In genomic region chr9:68648971-68649370, GRCh38 we compare ENCODE assay signal across 28 cellular contexts. TPM values are rescaled to one million over a fixed set of nuclear protein-coding genes. Genes with fewer than 3 reads are reported as not detected.
DNase-seq lines count a peak whose midpoint lies in the region; ATAC-seq, FAIRE-seq and TF ChIP-seq lines count a peak whose summit lies in the region.
"Had no signal": no experiment of that assay in that cellular context is flagged by ENCODE, and none has a peak within 500 bp of the region (broad histone marks: within the 10 kb centered on the region; RNA-seq: fewer than 3 reads in every experiment).

No MANE protein-coding gene starts in this region.

- no peak for TF ChIP-seq EP300 in GM12878 (IDR thresholded peaks at IDR 0.05; ENCODE audit: borderline replicate concordance in 1 of 2, control insufficient read depth in 1 of 2, low read depth in 2 of 2, low read length in 2 of 2)

- TF ChIP-seq RAD21 in GM12878 (IDR thresholded peaks at IDR 0.05; ENCODE audit: insufficient read depth, low read depth, low read length) = no peak

- no peak for TF ChIP-seq POLR2A in GM12878 (IDR thresholded peaks at IDR 0.05; ENCODE audit: low read depth, low read length)
- TF ChIP-seq POLR2A in right lobe of liver (IDR thresholded peaks at IDR 0.05) = no peak

- H3K9ac ChIP-seq in GM12878 (ENCODE audit: control insufficient read depth, insufficient read depth, low read length) = no peak overlapping the region
- H3K9ac ChIP-seq: SK-N-SH had no signal

- H3K9me3 ChIP-seq in GM12878 (replicated peaks; ENCODE audit: control insufficient read depth, insufficient read depth, low read length) = no peaks in the 10 kb centered on the region
- H3K9me3 ChIP-seq in right lobe of liver = no peaks in the 10 kb centered on the region
- no peaks in the 10 kb centered on the region for H3K9me3 ChIP-seq in CD8-positive, alpha-beta memory T cell (ENCODE audit: low read length)
- H3K9me3 ChIP-seq: left lung, ovary, SK-N-SH, upper lobe of left lung had no signal

- CTCF ChIA-PET in GM12878 (lab: Yijun Ruan, JAX) = interaction anchor here (0.9 to 3.2 kb wide), 2 partner anchors 9 to 130 kb away, joined by 3 to 11 read pairs; no protein-coding TSS in a partner anchor
- CTCF ChIA-PET in CD8-positive, alpha-beta memory T cell (lab: Charles Lee) = no interaction called here

- FAIRE-seq in GM12878 (lab: Jason Lieb, UNC) = no peak
- FAIRE-seq: D721Med had no signal

- in situ Hi-C loops in GM12878 (cut with MboI) = loop anchor here (25.0 kb wide), 2 partner anchors 112 to 1763 kb away; partner anchors contain the start of genes KLF9 and TMEM252

- WGBS in GM12878 (ENCODE audit: insufficient coverage, insufficient replicate concordance, low lambda C conversion rate, missing lambda C conversion rate) = 69% methylated on average over 1 of the region's 1 CpG
- no CpG with 5 or more reads among the region's 1 CpG for WGBS in right lobe of liver (ENCODE audit: insufficient coverage, low coverage, low lambda C conversion rate, missing lambda C conversion rate)

- peak; percentile 36 for ATAC-seq in GM19397 (IDR thresholded peaks at IDR 0.05; ENCODE audit: unreplicated experiment)
- ATAC-seq in HG03354 (IDR thresholded peaks at IDR 0.05; ENCODE audit: poor library complexity, severe bottlenecking, unreplicated experiment) = peak; percentile 40
- ATAC-seq in GM12878 = peak; percentile 25
- no peak for ATAC-seq in GM21529 (IDR thresholded peaks at IDR 0.05; ENCODE audit: unreplicated experiment)
- no peak for ATAC-seq in right lobe of liver
- ATAC-seq in effector memory CD8-positive, alpha-beta T cell (replicated peaks) = no peak
- ATAC-seq: foreskin keratinocyte, HCT116, left lung, right cardiac atrium had no signal

- intact Hi-C loops in GM12878 (cut with micrococcal nuclease; ENCODE audit: unreplicated experiment) (loop anchor here (10.0 kb wide), 1 partner anchor 526 kb away; the partner anchor contains the start of gene TJP2), right lobe of liver (cut with DNase I) (no loop called here)

- H4K20me1 ChIP-seq in GM12878 (ENCODE audit: control insufficient read depth, insufficient read depth) = no peaks in the 10 kb centered on the region

- H3K4me1 Mint-ChIP-seq in CD8-positive, alpha-beta memory T cell = no peaks in the 10 kb centered on the region
- H3K4me1 Mint-ChIP-seq in effector memory CD8-positive, alpha-beta T cell (ENCODE audit: low read depth in 2 of 2) = no peaks in the 10 kb centered on the region
- H3K4me1 Mint-ChIP-seq: brain had no signal

- no peak for TF ChIP-seq CTCF in GM12865 (IDR thresholded peaks at IDR 0.05; ENCODE audit: insufficient read depth, low read depth, low read length, missing control alignments)
- TF ChIP-seq CTCF in GM12878 (IDR thresholded peaks at IDR 0.05 in 2 of 3, conservative IDR thresholded peaks at IDR 0.05 in 1 of 3; ENCODE audit: control insufficient read depth in 2 of 3, extremely low read depth in 1 of 3, insufficient read depth in 1 of 3, low read depth in 3 of 3, low read length in 3 of 3) = no peak
- TF ChIP-seq CTCF in right lobe of liver (IDR thresholded peaks at IDR 0.05) = no peak

- SMC1A ChIA-PET in GM12878 (lab: Charles Lee; ENCODE audit: uncharacterized antibody, unreplicated experiment) = interaction anchor here (1.2 to 3.2 kb wide), 2 partner anchors 9 to 14 kb away, joined by 4 to 21 read pairs; no protein-coding TSS in a partner anchor

- no peak overlapping the region for H3K4me3 ChIP-seq in GM12865 (ENCODE audit: low read depth, low read length)
- H3K4me3 ChIP-seq in GM12878 = no peak overlapping the region
- H3K4me3 ChIP-seq in right lobe of liver = no peak overlapping the region
- H3K4me3 ChIP-seq in CD8-positive, alpha-beta memory T cell (ENCODE audit: low read length) = no peak overlapping the region
- H3K4me3 ChIP-seq: left lung, ovary, upper lobe of left lung had no signal

- RAD21 ChIA-PET in GM12878 (lab: Charles Lee; ENCODE audit: unreplicated experiment) = interaction anchor here (1.1 to 1.2 kb wide), 2 partner anchors 8 to 37 kb away, joined by 4 to 5 read pairs; no protein-coding TSS in a partner anchor

- H3K79me2 ChIP-seq in GM12878 (ENCODE audit: control insufficient read depth, insufficient read depth, low read length) = no peaks in the 10 kb centered on the region

- H3K27ac ChIP-seq in GM12878 (ENCODE audit: control insufficient read depth, insufficient read depth) (no peak overlapping the region), right lobe of liver (no peak overlapping the region)
- no peak overlapping the region for H3K27ac ChIP-seq in CD8-positive, alpha-beta memory T cell (ENCODE audit: low read depth, low read length)
- H3K27ac ChIP-seq: foreskin keratinocyte, left lung, ovary, upper lobe of left lung, WERI-Rb-1 had no signal

- peak; percentile 55 for DNase-seq in GM12865 (ENCODE audit: low read depth)
- DNase-seq in GM12878 (ENCODE audit: low read depth, low spot score) = no peak
- no peak for DNase-seq in right lobe of liver
- no peak for DNase-seq in CD8-positive, alpha-beta memory T cell
- DNase-seq in effector memory CD8-positive, alpha-beta T cell = no peak
- DNase-seq: ACHN; activated CD8-positive, alpha-beta memory T cell treated with anti-CD3 and anti-CD28 coated beads, Interleukin-2, amount 50 U/mL, for 48 hours; activated gamma-delta T cell treated with Interleukin-2 at 50 U/mL for 16 hours; C1 segment of cervical spinal cord; effector CD4-positive, alpha-beta T cell; foreskin keratinocyte; left lung; NCI-H2107; NCI-H524 treated with DMSO at 0.1 percent for 48 hours; ovary; right cardiac atrium; SK-N-SH; upper lobe of left lung; WERI-Rb-1 had no signal

- H3K36me3 ChIP-seq in GM12878 (ENCODE audit: control insufficient read depth in 2 of 2, insufficient read depth in 2 of 2, low read length in 1 of 2) (no peaks in the 10 kb centered on the region), right lobe of liver (no peaks in the 10 kb centered on the region)
- H3K36me3 ChIP-seq in CD8-positive, alpha-beta memory T cell (ENCODE audit: insufficient read depth, low read length) = no peaks in the 10 kb centered on the region
- H3K36me3 ChIP-seq: left lung, ovary, upper lobe of left lung, WERI-Rb-1 had no signal

- no TSS peak for BruUV-seq in GM12878 (replicated peaks; lab: Mats Ljungman, UMichigan)

- H3K4me3 Mint-ChIP-seq in CD8-positive, alpha-beta memory T cell = no peak overlapping the region
- H3K4me3 Mint-ChIP-seq in effector memory CD8-positive, alpha-beta T cell = no peak overlapping the region
- H3K4me3 Mint-ChIP-seq: brain; natural killer cell treated with Interleukin-12 subunit alpha and Interleukin-12 subunit beta and Interleukin-15 and Interleukin-18, amount 100 ng/mL, for 72 hours; T-helper 2 cell treated with Interferon-gamma antibody and Interleukin-4, amounts not matched to agents 5 μg/mL and 100 μg/mL, for 36 hours had no signal

- peak overlapping the region; percentile 30 for H2AFZ ChIP-seq in GM12878 (ENCODE audit: control insufficient read depth, low read depth, low read length)

- POLR2A ChIA-PET in GM12878 (lab: Charles Lee) = interaction anchor here (1.1 to 1.3 kb wide), 2 partner anchors 12 to 58 kb away, joined by 3 read pairs; no protein-coding TSS in a partner anchor
- POLR2A ChIA-PET in CD8-positive, alpha-beta memory T cell (lab: Charles Lee) = no interaction called here

- no peak overlapping the region for H3K27ac Mint-ChIP-seq in CD8-positive, alpha-beta memory T cell
- H3K27ac Mint-ChIP-seq in effector memory CD8-positive, alpha-beta T cell = no peak overlapping the region
- H3K27ac Mint-ChIP-seq: brain; natural killer cell treated with Interleukin-12 subunit alpha and Interleukin-12 subunit beta and Interleukin-15 and Interleukin-18, amount 100 ng/mL, for 72 hours; T-helper 2 cell treated with Interferon-gamma antibody and Interleukin-4, amounts not matched to agents 5 μg/mL and 100 μg/mL, for 36 hours had no signal

- H3K27me3 ChIP-seq in GM12878 (replicated peaks in 1 of 2; ENCODE audit: control insufficient read depth in 2 of 2, insufficient read depth in 2 of 2, low read length in 1 of 2) (no peaks in the 10 kb centered on the region), right lobe of liver (no peaks in the 10 kb centered on the region)
- H3K27me3 ChIP-seq in CD8-positive, alpha-beta memory T cell (ENCODE audit: insufficient read depth, low read length, poor library complexity, severe bottlenecking) = no peaks in the 10 kb centered on the region
- H3K27me3 ChIP-seq: foreskin keratinocyte, left lung, ovary, upper lobe of left lung had no signal

- H3K4me2 ChIP-seq in GM12878 (ENCODE audit: control insufficient read depth, insufficient read depth) = no peak overlapping the region
- H3K4me2 ChIP-seq: SK-N-SH had no signal

- H3K9me3 Mint-ChIP-seq in CD8-positive, alpha-beta memory T cell = peaks cover 0 to 2% (median 0%) of the 10 kb centered on the region in 5 donors
- H3K9me3 Mint-ChIP-seq in effector memory CD8-positive, alpha-beta T cell = no peaks in the 10 kb centered on the region
- H3K9me3 Mint-ChIP-seq: natural killer cell treated with Interleukin-12 subunit alpha and Interleukin-12 subunit beta and Interleukin-15 and Interleukin-18, amount 100 ng/mL, for 72 hours; T-helper 2 cell treated with Interferon-gamma antibody and Interleukin-4, amounts not matched to agents 5 μg/mL and 100 μg/mL, for 36 hours had no signal

- H3K4me1 ChIP-seq in GM12878 (ENCODE audit: control insufficient read depth, insufficient read depth, low read length) = peaks cover 32% of the 10 kb centered on the region
- no peaks in the 10 kb centered on the region for H3K4me1 ChIP-seq in right lobe of liver
- no peaks in the 10 kb centered on the region for H3K4me1 ChIP-seq in CD8-positive, alpha-beta memory T cell (ENCODE audit: insufficient read depth, low read length)
- H3K4me1 ChIP-seq: foreskin keratinocyte, left lung, upper lobe of left lung had no signal

- H3K27me3 Mint-ChIP-seq in CD8-positive, alpha-beta memory T cell = peaks cover 6 to 46% of the 10 kb centered on the region in 2 donors
- peaks cover 34 to 41% of the 10 kb centered on the region in 2 donors for H3K27me3 Mint-ChIP-seq in effector memory CD8-positive, alpha-beta T cell

- H3K36me3 Mint-ChIP-seq in CD8-positive, alpha-beta memory T cell = no peaks in the 10 kb centered on the region
- H3K36me3 Mint-ChIP-seq in effector memory CD8-positive, alpha-beta T cell (ENCODE audit: insufficient read depth) = no peaks in the 10 kb centered on the region
- H3K36me3 Mint-ChIP-seq: brain; natural killer cell treated with Interleukin-12 subunit alpha and Interleukin-12 subunit beta and Interleukin-15 and Interleukin-18, amount 100 ng/mL, for 72 hours had no signal

RNA-seq across cellular contexts. Expression of gene PIP5K1B, which starts 56.1 kb away (rescaled TPM):
- total RNA-seq in GM12878 (2013; cell fraction: nucleolus; rRNA removed) = 58.8 and 60.2 TPM in 2 replicates
- total RNA-seq in GM12878 (2014; rRNA removed) (10.2 and 10.4 TPM in 2 replicates), GM12878 (2014; rRNA removed; fragmentation: Illumina TruSeq; extraction: Trizol) (12.5 and 13.5 TPM in 2 replicates), GM12878 (2021) (14.5 and 16.2 TPM in 2 replicates), right lobe of liver (under 1 TPM in 2 of 6 experiments, not detected in 4; 0.27 to 0.71 TPM)
- 6.0 TPM for polyA plus RNA-seq in GM12878 (2011; ENCODE audit: low read depth)
- polyA plus RNA-seq in GM12878 (2011; rRNA removed) (16.3 and 18.2 TPM in 2 replicates), GM12878 (2014; fragmentation: Illumina TruSeq; extraction: Trizol) (15.1 and 19.9 TPM in 2 replicates), GM12878 (2014; fragmentation: Nextera tagmentation; extraction: Ambion mirVana) (10 to 100 TPM in 1 of 2 experiments, 1 to 10 TPM in 1; 6.8 to 10.9 TPM), GM12878 (2014; rRNA removed) (8.7 and 9.7 TPM in 2 replicates), GM12878 (2016; fragmentation: Nextera tagmentation; extraction: Ambion mirVana) (1 to 10 TPM; 8.2 to 9.7 TPM)
- 9.2 and 11.8 TPM in 2 replicates for polyA plus RNA-seq in GM12878 (2011; cell fraction: cytosol; rRNA removed)
- polyA plus RNA-seq in GM12878 (2011; cell fraction: nucleus; rRNA removed) = 10.3 and 12.1 TPM in 2 replicates
- polyA plus RNA-seq in GM12878 (2012) = 5.7 and 6.0 TPM in 2 replicates
- polyA minus RNA-seq in GM12878 (2011; rRNA and poly(A)+ RNA removed) = 22.6 and 31.5 TPM in 2 replicates
- polyA minus RNA-seq in GM12878 (2011; cell fraction: cytosol; rRNA and poly(A)+ RNA removed) = 4.9 and 5.4 TPM in 2 replicates
- polyA minus RNA-seq in GM12878 (2011; cell fraction: nucleus; rRNA and poly(A)+ RNA removed) = 42.6 and 75.8 TPM in 2 replicates
- total RNA-seq in CD8-positive, alpha-beta memory T cell = 1 to 10 TPM; 3.1 TPM
- not detected for polyA plus RNA-seq in CD8-positive, alpha-beta memory T cell
- total RNA-seq: chondrocyte had no signal
- polyA plus RNA-seq: foreskin keratinocyte, SK-N-SH had no signal

Comparison
In these comparisons a context has a peak if more than half of its experiments do, and no peak if none do; other contexts are left out.
1. ATAC-seq: peak in GM19397 (single experiment), HG03354 (single experiment) and GM12878 (single experiment); none in GM21529 (single experiment), right lobe of liver (0 of 4) and effector memory CD8-positive, alpha-beta T cell (single experiment).